In genomic region chr18:28109781-28110460, GRCh38 we compare ENCODE assay signal across 19 cellular contexts.
DNase-seq lines count a peak whose midpoint lies in the region; ATAC-seq and TF ChIP-seq lines count a peak whose summit lies in the region.
"Had no signal": no experiment of that assay in that cellular context is flagged by ENCODE, and none has a peak within 500 bp of the region (broad histone marks: within the 10 kb centered on the region; RNA-seq: fewer than 3 reads in every experiment).

No MANE protein-coding gene starts in this region.

- H3K4me3 ChIP-seq in cardiac muscle cell = no peak overlapping the region
- H3K4me3 ChIP-seq in fibroblast of pulmonary artery (replicated peaks; ENCODE audit: low read depth, low read length) = no peak overlapping the region
- no peak overlapping the region for H3K4me3 ChIP-seq in naive thymus-derived CD4-positive, alpha-beta T cell (ENCODE audit: low read length)
- H3K4me3 ChIP-seq in PC-3 (ENCODE audit: low read length) = no peak overlapping the region
- H3K4me3 ChIP-seq: esophagus squamous epithelium, prostate gland had no signal

- H3K9me2 ChIP-seq in PC-3 (replicated peaks; ENCODE audit: low read length) = no peaks in the 10 kb centered on the region

- peaks cover 11% of the 10 kb centered on the region for H3F3A ChIP-seq in PC-3 (ENCODE audit: low read length, unreplicated experiment)

- H3K27me3 Mint-ChIP-seq in progenitor cell of endocrine pancreas = no peaks in the 10 kb centered on the region
- no peaks in the 10 kb centered on the region for H3K27me3 Mint-ChIP-seq in naive thymus-derived CD4-positive, alpha-beta T cell
- H3K27me3 Mint-ChIP-seq: activated naive CD8-positive, alpha-beta T cell treated with anti-CD3 and anti-CD28 coated beads for 36 hours; activated T-helper 17 cell treated with anti-CD3 and anti-CD28 coated beads, Interleukin-2, amount 50 U/mL, for 72 hours; naive B cell had no signal

- H3K27ac ChIP-seq in cardiac muscle cell = peak overlapping the region; percentile 96
- no peak overlapping the region for H3K27ac ChIP-seq in naive thymus-derived CD4-positive, alpha-beta T cell (ENCODE audit: low read depth, low read length)
- no peak overlapping the region for H3K27ac ChIP-seq in PC-3 (ENCODE audit: low read length)
- H3K27ac ChIP-seq: esophagus squamous epithelium, prostate gland had no signal

- H3K36me3 ChIP-seq in cardiac muscle cell = no peaks in the 10 kb centered on the region
- H3K36me3 ChIP-seq in naive thymus-derived CD4-positive, alpha-beta T cell (ENCODE audit: control insufficient read depth in 2 of 3, insufficient read depth in 3 of 3, low read length in 3 of 3) = no peaks in the 10 kb centered on the region
- no peaks in the 10 kb centered on the region for H3K36me3 ChIP-seq in PC-3 (ENCODE audit: low read depth, low read length)
- H3K36me3 ChIP-seq: esophagus squamous epithelium, prostate gland had no signal

- POLR2A ChIA-PET in naive thymus-derived CD4-positive, alpha-beta T cell (lab: Charles Lee) = no interaction called here
- POLR2A ChIA-PET in PC-3 (lab: Charles Lee; ENCODE audit: unreplicated experiment) = no interaction called here

- no peaks in the 10 kb centered on the region for H3K27me3 ChIP-seq in cardiac muscle cell
- H3K27me3 ChIP-seq in naive thymus-derived CD4-positive, alpha-beta T cell (ENCODE audit: control insufficient read depth in 2 of 2, insufficient read depth in 2 of 2, low read length in 2 of 2) = no peaks in the 10 kb centered on the region
- no peaks in the 10 kb centered on the region for H3K27me3 ChIP-seq in PC-3 (ENCODE audit: low read length)
- H3K27me3 ChIP-seq: esophagus squamous epithelium had no signal

- ATAC-seq in Right ventricle myocardium inferior (no peak), SK-N-SH treated with all-trans-retinoic acid at 6 μM for 48 hours (peak; percentile 58), PC-3 (no peak)
- ATAC-seq in naive thymus-derived CD4-positive, alpha-beta T cell = no peak
- ATAC-seq: activated T-helper 17 cell treated with anti-CD3 and anti-CD28 coated beads, Interleukin-2, amount 50 U/mL, for 72 hours had no signal

- H3K4me1 Mint-ChIP-seq in progenitor cell of endocrine pancreas (ENCODE audit: low read depth) = peaks cover 59% of the 10 kb centered on the region
- H3K4me1 Mint-ChIP-seq in naive thymus-derived CD4-positive, alpha-beta T cell = no peaks in the 10 kb centered on the region
- H3K4me1 Mint-ChIP-seq: activated naive CD8-positive, alpha-beta T cell treated with anti-CD3 and anti-CD28 coated beads for 36 hours; activated T-helper 17 cell treated with anti-CD3 and anti-CD28 coated beads, Interleukin-2, amount 50 U/mL, for 72 hours; naive B cell had no signal

- H3K9me3 Mint-ChIP-seq in progenitor cell of endocrine pancreas (ENCODE audit: low read depth) = no peaks in the 10 kb centered on the region
- H3K9me3 Mint-ChIP-seq in naive thymus-derived CD4-positive, alpha-beta T cell = peaks cover 0 to 18% (median 2%) of the 10 kb centered on the region in 11 donors
- H3K9me3 Mint-ChIP-seq: activated naive CD8-positive, alpha-beta T cell treated with anti-CD3 and anti-CD28 coated beads for 36 hours; naive B cell had no signal

- DNase-seq in cardiac muscle cell (ENCODE audit: low read depth in 1 of 2, low spot score in 1 of 2) (no peak), Right ventricle myocardium inferior (ENCODE audit: missing footprints) (no peak), fibroblast of pulmonary artery (ENCODE audit: low read depth) (peak; percentile 37), progenitor cell of endocrine pancreas (ENCODE audit: low spot score, unreplicated experiment) (no peak), PC-3 (no peak)
- DNase-seq in naive thymus-derived CD4-positive, alpha-beta T cell = no peak
- no peak for DNase-seq in activated CD8-positive, alpha-beta memory T cell treated with anti-CD3 and anti-CD28 coated beads for 24 hours
- DNase-seq: activated CD4-positive, alpha-beta T cell treated with anti-CD3 and anti-CD28 coated beads for 1 hour; activated naive CD8-positive, alpha-beta T cell treated with anti-CD3 and anti-CD28 coated beads for 36 hours; Caco-2; esophagus squamous epithelium; naive B cell; NCI-H1694; RPMI8226; small intestine; stimulated activated CD4-positive, alpha-beta T cell treated with anti-CD3 and anti-CD28 coated beads, Interleukin-4, amount 100 ng/mL, for 4 hours had no signal

- H3K79me2 ChIP-seq in PC-3 (ENCODE audit: low read length) = peaks cover 33% of the 10 kb centered on the region

- H3K4me2 ChIP-seq in PC-3 (ENCODE audit: low read length) = no peak overlapping the region

- H3K36me3 Mint-ChIP-seq in progenitor cell of endocrine pancreas (ENCODE audit: insufficient read depth) = peaks cover 1% of the 10 kb centered on the region
- no peaks in the 10 kb centered on the region for H3K36me3 Mint-ChIP-seq in naive thymus-derived CD4-positive, alpha-beta T cell
- H3K36me3 Mint-ChIP-seq: activated naive CD8-positive, alpha-beta T cell treated with anti-CD3 and anti-CD28 coated beads for 36 hours; naive B cell had no signal

- no peak overlapping the region for H2AFZ ChIP-seq in PC-3 (ENCODE audit: low read length)

- intact Hi-C loops in Right ventricle myocardium inferior (cut with DNase I) (loop anchor here (5.0 kb wide), 2 partner anchors 103 to 333 kb away; no protein-coding TSS in a partner anchor), PC-3 (cut with micrococcal nuclease) (loop anchor here (2.0 to 10.0 kb wide), 6 partner anchors 185 to 1047 kb away; no protein-coding TSS in a partner anchor)
- intact Hi-C loops in naive thymus-derived CD4-positive, alpha-beta T cell (cut with micrococcal nuclease) = no loop called here

- no peaks in the 10 kb centered on the region for H4K20me1 ChIP-seq in PC-3 (ENCODE audit: low read length)

- H3K4me1 ChIP-seq in cardiac muscle cell (ENCODE audit: low read depth) (peaks cover 86% of the 10 kb centered on the region), PC-3 (ENCODE audit: insufficient read depth, low read length) (peaks cover 64% of the 10 kb centered on the region)
- H3K4me1 ChIP-seq in naive thymus-derived CD4-positive, alpha-beta T cell (ENCODE audit: control insufficient read depth in 2 of 2, insufficient read depth in 2 of 2, low read length in 2 of 2) = no peaks in the 10 kb centered on the region
- H3K4me1 ChIP-seq: esophagus squamous epithelium, prostate gland had no signal

- CTCF ChIA-PET in naive thymus-derived CD4-positive, alpha-beta T cell (lab: Charles Lee) = no interaction called here
- CTCF ChIA-PET in PC-3 (lab: Charles Lee) = no interaction called here

- H3K4me3 Mint-ChIP-seq in progenitor cell of endocrine pancreas (ENCODE audit: low read depth) = no peak overlapping the region
- no peak overlapping the region for H3K4me3 Mint-ChIP-seq in naive thymus-derived CD4-positive, alpha-beta T cell
- H3K4me3 Mint-ChIP-seq: activated naive CD8-positive, alpha-beta T cell treated with anti-CD3 and anti-CD28 coated beads for 36 hours; activated T-helper 17 cell treated with anti-CD3 and anti-CD28 coated beads, Interleukin-2, amount 50 U/mL, for 72 hours; naive B cell had no signal

- no peaks in the 10 kb centered on the region for H3K9me3 ChIP-seq in cardiac muscle cell (ENCODE audit: low read depth)
- no peaks in the 10 kb centered on the region for H3K9me3 ChIP-seq in naive thymus-derived CD4-positive, alpha-beta T cell (ENCODE audit: control insufficient read depth in 2 of 3, low read length in 3 of 3)
- no peaks in the 10 kb centered on the region for H3K9me3 ChIP-seq in PC-3 (ENCODE audit: low read length)
- H3K9me3 ChIP-seq: Caco-2, esophagus squamous epithelium, prostate gland had no signal

- TF ChIP-seq CTCF in cardiac muscle cell (IDR thresholded peaks at IDR 0.05; ENCODE audit: low read depth, low read length) = no peak
- TF ChIP-seq CTCF in fibroblast of pulmonary artery (IDR thresholded peaks at IDR 0.05; ENCODE audit: low read length, missing control alignments) = no peak
- TF ChIP-seq CTCF in progenitor cell of endocrine pancreas (IDR thresholded peaks at IDR 0.05; ENCODE audit: unreplicated experiment) = no peak
- TF ChIP-seq CTCF in PC-3 (conservative IDR thresholded peaks at IDR 0.05; ENCODE audit: low read depth, low read length) = no peak

- no TSS peak for BruUV-seq in PC-3 (replicated peaks; lab: Mats Ljungman, UMichigan)

- no peak overlapping the region for H3K9ac ChIP-seq in PC-3 (ENCODE audit: low read length)

- peak overlapping the region; percentile 27 for H3K27ac Mint-ChIP-seq in progenitor cell of endocrine pancreas
- no peak overlapping the region for H3K27ac Mint-ChIP-seq in naive thymus-derived CD4-positive, alpha-beta T cell
- H3K27ac Mint-ChIP-seq: activated naive CD8-positive, alpha-beta T cell treated with anti-CD3 and anti-CD28 coated beads for 36 hours; activated T-helper 17 cell treated with anti-CD3 and anti-CD28 coated beads, Interleukin-2, amount 50 U/mL, for 72 hours; naive B cell had no signal

TF ChIP-seq in SK-N-SH treated with all-trans-retinoic acid at 6 μM for 48 hours, 23 proteins besides CTCF, POLR2A, EP300 and RAD21:
- no peak for TF ChIP-seq ZFP30 (CRISPR knock-in tag; IDR thresholded peaks at IDR 0.05)
- peak; percentile 90 for TF ChIP-seq ISL1 (CRISPR knock-in tag; IDR thresholded peaks at IDR 0.05)

Comparison
In these comparisons a context has a peak if more than half of its experiments do, and no peak if none do; other contexts are left out.
1. intact Hi-C loops: an anchor here in Right ventricle myocardium inferior (5.0 kb wide) and PC-3 (2.0 to 10.0 kb wide); none called in naive thymus-derived CD4-positive, alpha-beta T cell.